ENCODE assay signal across 16 cellular contexts in the genomic region with DNA sequence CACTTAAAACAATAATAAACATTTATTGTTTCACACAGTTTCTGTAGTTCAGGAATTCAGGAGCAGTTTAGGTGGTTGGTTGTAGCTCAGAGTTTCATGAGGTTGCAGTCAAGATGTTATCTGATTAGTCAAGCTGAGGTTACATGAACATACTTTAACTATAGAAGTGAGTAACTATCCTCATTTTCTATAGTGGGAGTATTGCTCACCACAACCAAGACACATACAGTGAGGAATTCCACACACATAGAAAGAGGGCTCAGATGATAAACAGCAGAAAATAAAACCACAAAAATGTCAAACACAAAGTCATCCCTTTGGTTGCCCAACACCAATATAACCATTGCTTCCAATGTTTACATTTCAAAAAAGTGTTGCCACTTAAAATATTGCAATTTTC. TPM values are rescaled to one million over a fixed set of nuclear protein-coding genes. Genes with fewer than 3 reads are reported as not detected.
DNase-seq lines count a peak whose midpoint lies in the region; TF ChIP-seq lines count a peak whose summit lies in the region.
"Had no signal": no experiment of that assay in that cellular context is flagged by ENCODE, and none has a peak within 500 bp of the region (broad histone marks: within the 10 kb centered on the region; RNA-seq: fewer than 3 reads in every experiment).

No MANE protein-coding gene starts in this region.

- no peak overlapping the region for H3K9ac ChIP-seq in smooth muscle cell (ENCODE audit: low read depth)

- H3K4me1 ChIP-seq in smooth muscle cell (ENCODE audit: low read depth) = no peaks in the 10 kb centered on the region
- H3K4me1 ChIP-seq: BE2C, Peyer's patch had no signal

- H3K27me3 ChIP-seq in smooth muscle cell (ENCODE audit: low read depth) = peaks cover 3% of the 10 kb centered on the region
- H3K27me3 ChIP-seq: BE2C, Peyer's patch had no signal

- DNase-seq in AG08395 (ENCODE audit: low spot score) = peak; percentile 50
- peak; percentile 83 for DNase-seq in HCEC 1CT
- DNase-seq in amniotic epithelial cell (ENCODE audit: low read depth) = peak; percentile 91
- DNase-seq in foreskin fibroblast = peak; percentile 21 to 31
- DNase-seq in SW 1271 (lab: John Stamatoyannopoulos, UW) = no peak
- DNase-seq in smooth muscle cell (lab: John Stamatoyannopoulos, UW; ENCODE audit: unreplicated experiment) = no peak
- no peak for DNase-seq in NCI-H526 (lab: John Stamatoyannopoulos, UW)
- DNase-seq in SK-N-DZ (ENCODE audit: low spot score) = no peak
- DNase-seq: activated CD4-positive, alpha-beta T cell treated with anti-CD3 and anti-CD28 coated beads, Interleukin-2, amount 50 U/mL, for 48 hours; BE2C; effector memory CD4-positive, alpha-beta T cell; NCI-H2029; NCI-H748 treated with DMSO at 0.1 percent for 48 hours; Peyer's patch; small intestine had no signal

- H4K20me1 ChIP-seq in smooth muscle cell (ENCODE audit: low read depth) = no peaks in the 10 kb centered on the region

- H3K4me3 ChIP-seq in foreskin fibroblast (ENCODE audit: low read depth in 1 of 2, low read length in 2 of 2) (no peak overlapping the region), smooth muscle cell (no peak overlapping the region)
- H3K4me3 ChIP-seq: Peyer's patch had no signal

- H3K27ac ChIP-seq in smooth muscle cell (ENCODE audit: low read depth) = no peak overlapping the region
- H3K27ac ChIP-seq: HL-60, Peyer's patch had no signal

- peaks cover 2% of the 10 kb centered on the region for H3K9me3 ChIP-seq in smooth muscle cell (replicated peaks; ENCODE audit: low read depth)
- H3K9me3 ChIP-seq: BE2C had no signal

- H3K79me2 ChIP-seq in smooth muscle cell (ENCODE audit: low read depth) = no peaks in the 10 kb centered on the region

- H3K36me3 ChIP-seq in smooth muscle cell (ENCODE audit: low read depth) = no peaks in the 10 kb centered on the region
- H3K36me3 ChIP-seq: BE2C, Peyer's patch had no signal

- H3F3A ChIP-seq in smooth muscle cell (ENCODE audit: low read depth) = no peaks in the 10 kb centered on the region

- no peak overlapping the region for H2AFZ ChIP-seq in smooth muscle cell (ENCODE audit: low read depth)

- TF ChIP-seq CTCF in foreskin fibroblast (IDR thresholded peaks at IDR 0.05; ENCODE audit: low read depth, low read length) (no peak), smooth muscle cell (IDR thresholded peaks at IDR 0.05; ENCODE audit: borderline replicate concordance, insufficient read depth, poor library complexity, severe bottlenecking) (no peak)

- no peak overlapping the region for H3K4me2 ChIP-seq in smooth muscle cell

RNA-seq across cellular contexts. Expression of a gene that starts 13.6 kb away (rescaled TPM):
- total RNA-seq in smooth muscle cell = 0.04 TPM in 1 of 2 replicates, not detected in the other
- polyA plus RNA-seq in smooth muscle cell = not detected in 2 replicates
- 0.16 and 0.39 TPM in 2 replicates for polyA plus RNA-seq in SK-N-DZ (2014; cell fraction: cytosol; rRNA removed)
- polyA plus RNA-seq in SK-N-DZ (2014; cell fraction: nucleus; rRNA removed) = 0.47 and 0.64 TPM in 2 replicates

RNA-seq across cellular contexts. Expression of a gene that starts 13.7 kb away (rescaled TPM):
- total RNA-seq in smooth muscle cell = 34.6 and 37.1 TPM in 2 replicates
- 26.9 TPM in 2 replicates for polyA plus RNA-seq in smooth muscle cell
- 28.9 and 31.6 TPM in 2 replicates for polyA plus RNA-seq in SK-N-DZ (2014; cell fraction: cytosol; rRNA removed)
- 24.4 and 40.6 TPM in 2 replicates for polyA plus RNA-seq in SK-N-DZ (2014; cell fraction: nucleus; rRNA removed)

Comparison
In these comparisons a context has a peak if more than half of its experiments do, and no peak if none do; other contexts are left out.
1. DNase-seq: peak in AG08395 (single experiment), HCEC 1CT (single experiment), amniotic epithelial cell (single experiment) and foreskin fibroblast (2 of 2); none in SW 1271 (0 of 2), smooth muscle cell (single experiment), NCI-H526 (0 of 2) and SK-N-DZ (single experiment).